Comparison of ENCODE assay signal across 22 cellular contexts in genomic region chr4:3774253-3774883, GRCh38. TPM values are rescaled to one million over a fixed set of nuclear protein-coding genes. Genes with fewer than 3 reads are reported as not detected.
"Had no signal": no experiment of that assay in that cellular context is flagged by ENCODE, and none has a peak within 500 bp of the region (broad histone marks: within the 10 kb centered on the region; RNA-seq: fewer than 3 reads in every experiment).

No MANE protein-coding gene starts in this region.

- ATAC-seq: Panc1, PC-3, SK-N-SH treated with all-trans-retinoic acid at 6 μM for 48 hours, T-helper 17 cell had no signal

- H3K4me3 ChIP-seq: MG63 had no signal

- H3K27ac ChIP-seq: HL-60, RWPE1 had no signal

- FAIRE-seq: HTR-8/SVneo had no signal

- H3K9me3 ChIP-seq: MG63 had no signal

- DNase-seq: Karpas-422; KG1; MG63; NCI-H1417 treated with DMSO at 0.1 percent for 48 hours; NCI-H146; NCI-H1694 treated with DMSO at 0.1 percent for 48 hours; NCI-H1930; NCI-H2081; NCI-H2107; NCI-H2171 treated with DMSO at 0.1 percent for 48 hours; NCI-H446; NCI-H510A; NK-92 treated with Interleukin-12 subunit alpha and Interleukin-12 subunit beta, amount 100 ng/mL, for 24 hours; PC-3; SHP77; T-helper 1 cell; T-helper 17 cell had no signal

- H3K36me3 ChIP-seq: MG63 had no signal

- H3K27me3 ChIP-seq: MG63 had no signal

RNA-seq across cellular contexts. Expression of gene ADRA2C, which starts 8.2 kb away (rescaled TPM):
- total RNA-seq: PC-3, T-helper 17 cell had no signal
